ENCODE assay signal across 8 cellular contexts in genomic region chr17:64961561-64962378, GRCh38. TPM values are rescaled to one million over a fixed set of nuclear protein-coding genes. Genes with fewer than 3 reads are reported as not detected.
DNase-seq lines count a peak whose midpoint lies in the region; ATAC-seq, FAIRE-seq and TF ChIP-seq lines count a peak whose summit lies in the region.
"Not testable (repeated sequence)": the region's sequence is repeated elsewhere in the genome, so short reads cannot be mapped to it uniquely, and the experiment has no call there.

No MANE protein-coding gene starts in this region.

- peak; percentile 38 for ATAC-seq in HG03342 (IDR thresholded peaks at IDR 0.05; ENCODE audit: unreplicated experiment)
- peak; percentile 69 to 76 for ATAC-seq in right cardiac atrium

- not testable (repeated sequence) for H3K27ac ChIP-seq in right cardiac atrium (ENCODE audit: low read length); prostate gland

- H3K9me3 Mint-ChIP-seq in T-helper 2 cell treated with Interferon-gamma antibody and Interleukin-4, amounts not matched to agents 5 μg/mL and 100 μg/mL, for 36 hours; brain: not testable (repeated sequence)

- peak; percentile 92 for FAIRE-seq in A204.1 (lab: Jason Lieb, UNC)

- not testable (repeated sequence) for H3K9me3 ChIP-seq in right cardiac atrium (ENCODE audit: control insufficient read depth, low read length); prostate gland

- 1% methylated on average over 13 of the region's 13 CpGs for WGBS in right cardiac atrium
- WGBS in prostate gland = 1% methylated on average over 13 of the region's 13 CpGs

- not testable (repeated sequence) for H3K27me3 Mint-ChIP-seq in T-helper 2 cell treated with Interferon-gamma antibody and Interleukin-4, amounts not matched to agents 5 μg/mL and 100 μg/mL, for 36 hours (ENCODE audit: low read depth); brain

- not testable (repeated sequence) for H3K4me1 ChIP-seq in right cardiac atrium (ENCODE audit: control insufficient read depth, insufficient read depth, low read length); prostate gland (replicated peaks)

- not testable (repeated sequence) for H3K27me3 ChIP-seq in right cardiac atrium (ENCODE audit: control insufficient read depth, insufficient read depth); prostate gland (replicated peaks; ENCODE audit: insufficient read depth)

- intact Hi-C loops in right cardiac atrium (cut with DNase I) = not testable (repeated sequence)
- intact Hi-C loops in prostate gland (cut with DNase I) = loop anchor here (5.0 to 10.0 kb wide), 2 partner anchors 39 to 233 kb away; no protein-coding TSS in a partner anchor

- DNase-seq in NCI-H226 = peak; percentile 26
- peak; percentile 52 for DNase-seq in T-helper 2 cell treated with Interferon-gamma antibody and Interleukin-4, amounts not matched to agents 5 μg/mL and 100 μg/mL, for 36 hours (ENCODE audit: low spot score)
- DNase-seq in right cardiac atrium = peak in 1 of 3 donors; percentile 19
- DNase-seq in prostate gland (ENCODE audit: low spot score) = peak; percentile 87

- H3K4me1 Mint-ChIP-seq in T-helper 2 cell treated with Interferon-gamma antibody and Interleukin-4, amounts not matched to agents 5 μg/mL and 100 μg/mL, for 36 hours (ENCODE audit: low read depth) = peaks cover 29% of the 10 kb centered on the region
- peaks cover 38% of the 10 kb centered on the region for H3K4me1 Mint-ChIP-seq in brain

- not testable (repeated sequence) for H3K27ac Mint-ChIP-seq in T-helper 2 cell treated with Interferon-gamma antibody and Interleukin-4, amounts not matched to agents 5 μg/mL and 100 μg/mL, for 36 hours
- H3K27ac Mint-ChIP-seq in brain = peak overlapping the region; percentile 16 to 59 (median 52)

- not testable (repeated sequence) for TF ChIP-seq POLR2A in prostate gland (IDR thresholded peaks at IDR 0.05)

- H3K4me3 ChIP-seq in right cardiac atrium (ENCODE audit: low read length) = peak overlapping the region; percentile 25
- H3K4me3 ChIP-seq in prostate gland = not testable (repeated sequence)

- peak overlapping the region; percentile 26 for H3K4me3 Mint-ChIP-seq in T-helper 2 cell treated with Interferon-gamma antibody and Interleukin-4, amounts not matched to agents 5 μg/mL and 100 μg/mL, for 36 hours
- peak overlapping the region; percentile 61 to 75 (median 65) for H3K4me3 Mint-ChIP-seq in brain

- H3K36me3 Mint-ChIP-seq in T-helper 2 cell treated with Interferon-gamma antibody and Interleukin-4, amounts not matched to agents 5 μg/mL and 100 μg/mL, for 36 hours (ENCODE audit: low read depth); brain: not testable (repeated sequence)

- peak; percentile 58 for TF ChIP-seq CTCF in GM12873 (IDR thresholded peaks at IDR 0.05; ENCODE audit: insufficient read depth, low read depth, low read length, missing control alignments)
- peak; percentile 77 to 82 for TF ChIP-seq CTCF in brain (conservative IDR thresholded peaks at IDR 0.05)
- peak in 3 of 4 experiments; percentile 65 to 87 (median 82) for TF ChIP-seq CTCF in prostate gland (IDR thresholded peaks at IDR 0.05)

- not testable (repeated sequence) for H3K36me3 ChIP-seq in prostate gland

RNA-seq across cellular contexts. Expression of gene LRRC37A3, which starts 42.5 kb away (rescaled TPM):
- polyA plus RNA-seq in brain (ENCODE audit: insufficient read depth, low read depth, low replicate concordance) (2.7 TPM), right cardiac atrium (2.0 TPM)
- total RNA-seq in right cardiac atrium (10 to 100 TPM in 1 of 4 donors, 1 to 10 TPM in 3; 4.6 to 11.2 (median 7.4) TPM), prostate gland (1 to 10 TPM; 5.6 to 9.5 TPM)
